In genomic region chr16:57092786-57093301, GRCh38 we compare ENCODE assay signal across 8 cellular contexts. TPM values are rescaled to one million over a fixed set of nuclear protein-coding genes. Genes with fewer than 3 reads are reported as not detected.
A peak's percentile ranks its signal among the peaks of the same experiment; 100 is the strongest.
DNase-seq lines count a peak whose midpoint lies in the region; ATAC-seq and TF ChIP-seq lines count a peak whose summit lies in the region.

No MANE protein-coding gene starts in this region.

- peak overlapping the region; percentile 74 for H3K4me3 Mint-ChIP-seq in chondrocyte (ENCODE audit: unreplicated experiment)

- H3K4me1 Mint-ChIP-seq in chondrocyte (ENCODE audit: low read depth), result peaks cover 19% of the 10 kb centered on the region

- H3K4me3 ChIP-seq in WERI-Rb-1 (ENCODE audit: low read depth, low read length) (peak overlapping the region; percentile 54), lower leg skin (ENCODE audit: low read depth, poor library complexity, severe bottlenecking) (peak overlapping the region; percentile 51)

- H3K36me3 Mint-ChIP-seq in chondrocyte (ENCODE audit: low read depth), result no peaks in the 10 kb centered on the region

- ATAC-seq in HG03342 (IDR thresholded peaks at IDR 0.05; ENCODE audit: unreplicated experiment), result peak; percentile 34

- no peaks in the 10 kb centered on the region for H3K27me3 Mint-ChIP-seq in chondrocyte (ENCODE audit: low read depth)

- H3K27me3 ChIP-seq in WERI-Rb-1 (ENCODE audit: insufficient read depth, low read depth, severe bottlenecking), result no peaks in the 10 kb centered on the region

- H3K27ac Mint-ChIP-seq in chondrocyte (ENCODE audit: unreplicated experiment), result no peak overlapping the region

- H3K9me3 ChIP-seq in WERI-Rb-1 (ENCODE audit: severe bottlenecking), result no peaks in the 10 kb centered on the region

- no peaks in the 10 kb centered on the region for H3K36me3 ChIP-seq in WERI-Rb-1

- peak overlapping the region; percentile 73 for H3K27ac ChIP-seq in WERI-Rb-1

- peak; percentile 74 for TF ChIP-seq CTCF in GM12874 (IDR thresholded peaks at IDR 0.05; ENCODE audit: insufficient read depth, low read depth, low read length)
- TF ChIP-seq CTCF in WERI-Rb-1 (IDR thresholded peaks at IDR 0.05; ENCODE audit: low read depth, low read length), result peak; percentile 57
- peak; percentile 94 for TF ChIP-seq CTCF in chondrocyte (IDR thresholded peaks at IDR 0.05)
- TF ChIP-seq CTCF in lower leg skin (IDR thresholded peaks at IDR 0.05), result no peak

- DNase-seq in WERI-Rb-1 (peak; percentile 37), chondrocyte (ENCODE audit: low spot score) (no peak), lower leg skin (ENCODE audit: low spot score in 2 of 2) (peak in 1 of 2 donors; percentile 88), NCI-H2107 (lab: John Stamatoyannopoulos, UW) (no peak), NK-92 (lab: John Stamatoyannopoulos, UW; ENCODE audit: unreplicated experiment) (no peak)
- peak; percentile 20 for DNase-seq in stimulated activated CD8-positive, alpha-beta memory T cell treated with anti-CD3 and anti-CD28 coated beads, Interleukin-12 subunit alpha, Interleukin-12 subunit beta, amount 100 ng/mL, for 1 hour (ENCODE audit: low read depth)

- 0 to 1% methylated on average over 4 to 14 of the region's 51 CpGs for WGBS in lower leg skin, 2 donors

- no peak for TF ChIP-seq POLR2A in lower leg skin (IDR thresholded peaks at IDR 0.05)

- intact Hi-C loops in lower leg skin (cut with DNase I; ENCODE audit: low total_unique reads), result no loop called here

- H3K9me3 Mint-ChIP-seq in chondrocyte (ENCODE audit: low read depth), result no peaks in the 10 kb centered on the region

RNA-seq across cellular contexts. Expression of gene CPNE2, which starts 0.5 kb away (rescaled TPM):
- 10.0 to 22.3 TPM (median 21.8 TPM) in 3 replicates for total RNA-seq in chondrocyte
- 10 to 100 TPM; 12.5 to 18.9 (median 14.9) TPM for total RNA-seq in lower leg skin

Comparison
In these comparisons a context has a peak if more than half of its experiments do, and no peak if none do; other contexts are left out.
1. CTCF ChIP-seq: peak in GM12874 (single experiment), WERI-Rb-1 (single experiment) and chondrocyte (single experiment); none in lower leg skin (0 of 3).
2. DNase-seq: peak in WERI-Rb-1 (single experiment) and stimulated activated CD8-positive, alpha-beta memory T cell treated with anti-CD3 and anti-CD28 coated beads, Interleukin-12 subunit alpha, Interleukin-12 subunit beta, amount 100 ng/mL, for 1 hour (single experiment); none in chondrocyte (single experiment), NCI-H2107 (single experiment) and NK-92 (single experiment).